In the genomic region with DNA sequence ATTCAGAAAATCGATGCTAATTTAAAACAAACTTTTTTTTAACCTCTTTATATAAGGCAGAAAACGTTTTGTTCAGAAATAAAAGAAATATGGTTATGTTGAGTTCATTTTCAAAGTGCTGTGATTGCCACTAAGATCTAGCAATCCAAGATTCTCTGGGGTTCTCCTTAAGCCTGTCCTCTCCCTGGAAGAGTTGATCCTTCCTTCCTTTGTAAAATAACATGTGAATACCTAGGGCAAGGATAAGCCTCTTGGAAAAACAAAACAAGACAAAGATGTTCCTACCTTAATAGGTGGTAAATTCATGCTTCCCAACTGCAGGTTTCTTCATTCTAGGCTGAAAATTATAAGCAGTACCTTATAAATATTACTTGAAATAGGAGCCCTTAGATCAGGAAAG, we compare ENCODE assay signal across 1 cellular context.
TF ChIP-seq lines count a peak whose summit lies in the region.

No MANE protein-coding gene starts in this region.

TF ChIP-seq in HepG2, 621 proteins besides CTCF, POLR2A, EP300 and RAD21:
- TF ChIP-seq ZNF343 (CRISPR knock-in tag; IDR thresholded peaks at IDR 0.05) = no peak
- no peak for TF ChIP-seq ZNF530 (CRISPR knock-in tag; IDR thresholded peaks at IDR 0.05; ENCODE audit: low read depth)
- TF ChIP-seq, protein P1, sequence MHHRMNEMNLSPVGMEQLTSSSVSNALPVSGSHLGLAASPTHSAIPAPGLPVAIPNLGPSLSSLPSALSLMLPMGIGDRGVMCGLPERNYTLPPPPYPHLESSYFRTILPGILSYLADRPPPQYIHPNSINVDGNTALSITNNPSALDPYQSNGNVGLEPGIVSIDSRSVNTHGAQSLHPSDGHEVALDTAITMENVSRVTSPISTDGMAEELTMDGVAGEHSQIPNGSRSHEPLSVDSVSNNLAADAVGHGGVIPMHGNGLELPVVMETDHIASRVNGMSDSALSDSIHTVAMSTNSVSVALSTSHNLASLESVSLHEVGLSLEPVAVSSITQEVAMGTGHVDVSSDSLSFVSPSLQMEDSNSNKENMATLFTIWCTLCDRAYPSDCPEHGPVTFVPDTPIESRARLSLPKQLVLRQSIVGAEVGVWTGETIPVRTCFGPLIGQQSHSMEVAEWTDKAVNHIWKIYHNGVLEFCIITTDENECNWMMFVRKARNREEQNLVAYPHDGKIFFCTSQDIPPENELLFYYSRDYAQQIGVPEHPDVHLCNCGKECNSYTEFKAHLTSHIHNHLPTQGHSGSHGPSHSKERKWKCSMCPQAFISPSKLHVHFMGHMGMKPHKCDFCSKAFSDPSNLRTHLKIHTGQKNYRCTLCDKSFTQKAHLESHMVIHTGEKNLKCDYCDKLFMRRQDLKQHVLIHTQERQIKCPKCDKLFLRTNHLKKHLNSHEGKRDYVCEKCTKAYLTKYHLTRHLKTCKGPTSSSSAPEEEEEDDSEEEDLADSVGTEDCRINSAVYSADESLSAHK (CRISPR knock-in tag; IDR thresholded peaks at IDR 0.05; ENCODE audit: borderline replicate concordance) = no peak
- TF ChIP-seq, protein P2, sequence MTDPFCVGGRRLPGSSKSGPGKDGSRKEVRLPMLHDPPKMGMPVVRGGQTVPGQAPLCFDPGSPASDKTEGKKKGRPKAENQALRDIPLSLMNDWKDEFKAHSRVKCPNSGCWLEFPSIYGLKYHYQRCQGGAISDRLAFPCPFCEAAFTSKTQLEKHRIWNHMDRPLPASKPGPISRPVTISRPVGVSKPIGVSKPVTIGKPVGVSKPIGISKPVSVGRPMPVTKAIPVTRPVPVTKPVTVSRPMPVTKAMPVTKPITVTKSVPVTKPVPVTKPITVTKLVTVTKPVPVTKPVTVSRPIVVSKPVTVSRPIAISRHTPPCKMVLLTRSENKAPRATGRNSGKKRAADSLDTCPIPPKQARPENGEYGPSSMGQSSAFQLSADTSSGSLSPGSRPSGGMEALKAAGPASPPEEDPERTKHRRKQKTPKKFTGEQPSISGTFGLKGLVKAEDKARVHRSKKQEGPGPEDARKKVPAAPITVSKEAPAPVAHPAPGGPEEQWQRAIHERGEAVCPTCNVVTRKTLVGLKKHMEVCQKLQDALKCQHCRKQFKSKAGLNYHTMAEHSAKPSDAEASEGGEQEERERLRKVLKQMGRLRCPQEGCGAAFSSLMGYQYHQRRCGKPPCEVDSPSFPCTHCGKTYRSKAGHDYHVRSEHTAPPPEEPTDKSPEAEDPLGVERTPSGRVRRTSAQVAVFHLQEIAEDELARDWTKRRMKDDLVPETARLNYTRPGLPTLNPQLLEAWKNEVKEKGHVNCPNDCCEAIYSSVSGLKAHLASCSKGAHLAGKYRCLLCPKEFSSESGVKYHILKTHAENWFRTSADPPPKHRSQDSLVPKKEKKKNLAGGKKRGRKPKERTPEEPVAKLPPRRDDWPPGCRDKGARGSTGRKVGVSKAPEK (CRISPR knock-in tag; IDR thresholded peaks at IDR 0.05; ENCODE audit: borderline replicate concordance) = no peak
- no peak for TF ChIP-seq HES4 (CRISPR knock-in tag; IDR thresholded peaks at IDR 0.05; ENCODE audit: borderline replicate concordance)
- no peak for TF ChIP-seq MAZ (IDR thresholded peaks at IDR 0.05; ENCODE audit: borderline replicate concordance, low read depth, low read length)
- no peak for TF ChIP-seq MAZ (CRISPR knock-in tag; IDR thresholded peaks at IDR 0.05; ENCODE audit: low read depth)
